Comparison of ENCODE assay signal across 14 cellular contexts in the genomic region with DNA sequence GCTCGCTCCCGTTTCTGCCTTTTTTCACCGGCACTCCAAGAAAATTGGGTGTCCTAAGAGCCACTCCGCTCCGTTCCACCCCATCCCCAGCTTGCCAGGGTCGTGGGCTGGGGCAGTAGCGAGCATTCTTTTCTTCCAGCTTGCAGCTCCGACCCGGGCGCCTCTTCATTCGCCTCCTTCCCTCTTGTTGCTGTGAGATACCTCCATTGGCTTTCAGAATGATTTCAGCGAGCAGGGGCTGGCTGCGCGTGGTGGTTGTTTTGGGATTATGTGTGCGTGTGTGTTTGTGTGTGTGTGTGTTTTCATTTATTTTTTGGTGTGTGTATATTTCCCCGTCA. TPM values are rescaled to one million over a fixed set of nuclear protein-coding genes. Genes with fewer than 3 reads are reported as not detected.
A peak's percentile ranks its signal among the peaks of the same experiment; 100 is the strongest.
DNase-seq lines count a peak whose midpoint lies in the region; FAIRE-seq and TF ChIP-seq lines count a peak whose summit lies in the region.
"Had no signal": no experiment of that assay in that cellular context is flagged by ENCODE, and none has a peak within 500 bp of the region (broad histone marks: within the 10 kb centered on the region; RNA-seq: fewer than 3 reads in every experiment).

No MANE protein-coding gene starts in this region.

- H2AK5ac ChIP-seq in H1 (ENCODE audit: low read depth, low read length), result no peak overlapping the region

- H3K18ac ChIP-seq in H1 (ENCODE audit: extremely low read depth, low read length), result no peak overlapping the region

- H3K36me3 Mint-ChIP-seq in progenitor cell of endocrine pancreas (ENCODE audit: insufficient read depth), result no peaks in the 10 kb centered on the region

- H3K56ac ChIP-seq in H1 (replicated peaks; ENCODE audit: insufficient read length, low read depth, low read length), result no peak overlapping the region

- H3K4me2 ChIP-seq in H1 (ENCODE audit: insufficient read depth in 1 of 2, low read depth in 2 of 2, low read length in 2 of 2), result no peak overlapping the region

- peak overlapping the region; percentile 78 for H3K27ac Mint-ChIP-seq in progenitor cell of endocrine pancreas

- H3K4me1 ChIP-seq in HUES6 (ENCODE audit: control insufficient read depth, insufficient read depth, low read length) (peaks cover 31% of the 10 kb centered on the region), H1 (replicated peaks in 1 of 4; ENCODE audit: control insufficient read depth in 3 of 4, insufficient read depth in 4 of 4, low read length in 3 of 4) (peaks cover 0 to 8% (median 5%) of the 10 kb centered on the region in 4 experiments; a peak in 5 of 7 replicates)

- no peak overlapping the region for H2BK20ac ChIP-seq in H1 (ENCODE audit: low read length)

- no peak for TF ChIP-seq RAD21 in H1 (IDR thresholded peaks at IDR 0.05 in 1 of 2, conservative IDR thresholded peaks at IDR 0.05 in 1 of 2; ENCODE audit: low read depth in 2 of 2, low read length in 2 of 2)

- H3K23ac ChIP-seq in H1 (ENCODE audit: insufficient read length), result no peak overlapping the region

- no peak for TF ChIP-seq POLR2A in H1 (IDR thresholded peaks at IDR 0.05; ENCODE audit: control extremely low read depth in 1 of 2, low read depth in 2 of 2, low read length in 2 of 2)

- H2BK5ac ChIP-seq in H1 (ENCODE audit: low read depth, low read length), result no peak overlapping the region

- no peak overlapping the region for H2BK12ac ChIP-seq in H1 (ENCODE audit: low read depth, low read length)

- no peak overlapping the region for H3K4me3 Mint-ChIP-seq in progenitor cell of endocrine pancreas (ENCODE audit: low read depth)

- no peaks in the 10 kb centered on the region for H3K23me2 ChIP-seq in H1 (ENCODE audit: low read depth, low read length)

- no peak overlapping the region for H3K14ac ChIP-seq in H1 (ENCODE audit: insufficient read length)

- no peak overlapping the region for H2BK120ac ChIP-seq in H1 (replicated peaks; ENCODE audit: low read depth, low read length)

- TF ChIP-seq CTCF in H1 (IDR thresholded peaks at IDR 0.05; ENCODE audit: control extremely low read depth in 1 of 3, insufficient read depth in 1 of 3, low read depth in 1 of 3, low read length in 3 of 3) (no peak), progenitor cell of endocrine pancreas (IDR thresholded peaks at IDR 0.05; ENCODE audit: unreplicated experiment) (no peak)

- H2BK15ac ChIP-seq in H1 (ENCODE audit: low read length), result no peak overlapping the region

- no peaks in the 10 kb centered on the region for H3K9me3 Mint-ChIP-seq in progenitor cell of endocrine pancreas (ENCODE audit: low read depth)
- H3K9me3 Mint-ChIP-seq: activated CD4-positive, alpha-beta T cell treated with anti-CD3 and anti-CD28 coated beads, Interleukin-2, amount 10 ng/mL, durations not matched to agents 7 days and 5 days had no signal

- TF ChIP-seq EP300 in H1 (IDR thresholded peaks at IDR 0.05; ENCODE audit: borderline replicate concordance in 1 of 2, low read depth in 2 of 2, low read length in 2 of 2), result no peak

- CTCF ChIA-PET in H1 (lab: Charles Lee; ENCODE audit: partially characterized antibody), result interaction anchor here (0.7 to 1.4 kb wide), 5 partner anchors 15 to 79 kb away, joined by 3 to 5 read pairs (median 3); no protein-coding TSS in a partner anchor

- no peak for FAIRE-seq in H1 (lab: Jason Lieb, UNC)

- H2AFZ ChIP-seq in H1 (ENCODE audit: low read length), result no peak overlapping the region

- peak overlapping the region; percentile 63 for H3K9ac ChIP-seq in HUES6 (ENCODE audit: low read length)
- H3K9ac ChIP-seq in H1 (replicated peaks in 1 of 4; ENCODE audit: extremely low read depth in 1 of 4, low read depth in 3 of 4, low read length in 3 of 4), result no peak overlapping the region

- no peaks in the 10 kb centered on the region for H3K79me1 ChIP-seq in H1 (ENCODE audit: low read depth, low read length)

- no peak overlapping the region for H4K91ac ChIP-seq in H1 (replicated peaks; ENCODE audit: insufficient read length, low read length)

- H4K8ac ChIP-seq in H1 (ENCODE audit: extremely low read depth, insufficient read depth, low read length), result no peak overlapping the region

- H3K9me3 ChIP-seq in HUES6 (ENCODE audit: control insufficient read depth, insufficient read depth, low read depth, low read length) (no peaks in the 10 kb centered on the region), H1 (ENCODE audit: insufficient read depth in 2 of 2, low read depth in 1 of 2, low read length in 1 of 2) (no peaks in the 10 kb centered on the region)
- H3K9me3 ChIP-seq: thoracic aorta had no signal

- H3K27me3 Mint-ChIP-seq in progenitor cell of endocrine pancreas, result peaks cover 94% of the 10 kb centered on the region

- 8% methylated on average over 16 of the region's 16 CpGs; no CpG with 5 or more reads in 1 of the 2 experiments for WGBS in H1 (ENCODE audit: extremely low coverage in 1 of 2, insufficient coverage in 1 of 2, insufficient read length in 1 of 2, insufficient replicate concordance in 2 of 2, low coverage in 1 of 2, low lambda C conversion rate in 2 of 2, missing lambda C conversion rate in 1 of 2), 2 experiments

- peak; percentile 55 to 56 for DNase-seq in NCI-H524 (lab: John Stamatoyannopoulos, UW)
- DNase-seq in NCI-H524 treated with DMSO at 0.1 percent for 48 hours (lab: John Stamatoyannopoulos, UW), result no peak
- no peak for DNase-seq in H1 (ENCODE audit: low read depth in 1 of 2, low spot score in 2 of 2)
- DNase-seq in progenitor cell of endocrine pancreas (ENCODE audit: low spot score, unreplicated experiment), result no peak
- DNase-seq in glomerular visceral epithelial cell (ENCODE audit: extremely low spot score), result no peak
- no peak for DNase-seq in NCI-H2029 (lab: John Stamatoyannopoulos, UW)
- DNase-seq in mesenteric fat pad (ENCODE audit: low spot score), result no peak
- DNase-seq: ACHN; activated CD4-positive, alpha-beta T cell treated with anti-CD3 and anti-CD28 coated beads, Interleukin-2, amount 10 ng/mL, durations not matched to agents 7 days and 5 days; MM.1S had no signal

- no peak overlapping the region for H3K4ac ChIP-seq in H1 (replicated peaks; ENCODE audit: insufficient read length, low read depth, low read length)

- peaks cover 1% of the 10 kb centered on the region for H3K4me1 Mint-ChIP-seq in progenitor cell of endocrine pancreas (ENCODE audit: low read depth)

- H4K20me1 ChIP-seq in H1 (replicated peaks in 1 of 2; ENCODE audit: control insufficient read depth in 1 of 2, insufficient read depth in 2 of 2, low read length in 2 of 2), result peaks cover 28 to 42% of the 10 kb centered on the region in 2 experiments

- H3K27me3 ChIP-seq in HUES6 (ENCODE audit: control insufficient read depth, insufficient read depth, low read length) (peaks cover 100% of the 10 kb centered on the region), H1 (replicated peaks in 1 of 4; ENCODE audit: control insufficient read depth in 3 of 4, extremely low read depth in 1 of 4, insufficient read depth in 3 of 4, low read length in 3 of 4) (peaks cover 98 to 100% (median 100%) of the 10 kb centered on the region in 4 experiments)

- H3K36me3 ChIP-seq in HUES6 (ENCODE audit: control insufficient read depth, insufficient read depth, low read length) (no peaks in the 10 kb centered on the region), H1 (ENCODE audit: control insufficient read depth in 2 of 4, insufficient read depth in 4 of 4, low read length in 3 of 4) (peaks cover 0 to 10% (median 0%) of the 10 kb centered on the region in 4 experiments; a peak in 1 of 8 replicates)

- POLR2A ChIA-PET in H1 (lab: Charles Lee; ENCODE audit: partially characterized antibody), result interaction anchor here (1.0 kb wide), 1 partner anchor 15 kb away, joined by 3 read pairs; no protein-coding TSS in a partner anchor

- no peak overlapping the region for H3K27ac ChIP-seq in HUES6 (ENCODE audit: low read depth, low read length)
- H3K27ac ChIP-seq in H1 (ENCODE audit: low read depth, low read length), result no peak overlapping the region
- H3K27ac ChIP-seq: thoracic aorta had no signal

- H3K79me2 ChIP-seq in H1 (ENCODE audit: control insufficient read depth in 1 of 2, insufficient read depth in 2 of 2, low read length in 2 of 2), result no peaks in the 10 kb centered on the region

- peak overlapping the region; percentile 19; the same call in 1 of the 2 replicates for H3K4me3 ChIP-seq in HUES6 (ENCODE audit: low read depth, low read length)
- H3K4me3 ChIP-seq in H1 (ENCODE audit: extremely low read depth in 1 of 4, insufficient read depth in 2 of 4, low read depth in 3 of 4, low read length in 4 of 4), result no peak overlapping the region
- H3K4me3 ChIP-seq: lung, thoracic aorta had no signal

- no peak overlapping the region for H4K5ac ChIP-seq in H1 (ENCODE audit: insufficient read length, low read depth, low read length)

RNA-seq across cellular contexts. Expression of gene HOXD3, which starts 1.2 kb away (rescaled TPM):
- not detected in 2 replicates for total RNA-seq in H1 (2021; fragmentation: NEBNext Ultra II Directional; extraction: Animal tissue kit (Norgen Biotek cat#: 25700))
- not detected in 2 replicates for polyA plus RNA-seq in H1 (2011; rRNA removed)
- not detected for polyA plus RNA-seq in H1 (2011; cell fraction: cytosol; rRNA removed)
- polyA plus RNA-seq in H1 (2011; cell fraction: nucleus; rRNA removed), result not detected
- not detected in 4 replicates for polyA plus RNA-seq in H1 (2012, experiment 1 of 2)
- polyA plus RNA-seq in H1 (2012, experiment 2 of 2), result not detected
- polyA plus RNA-seq in H1 (2013, experiment 1 of 2), result not detected
- polyA plus RNA-seq in H1 (2013, experiment 2 of 2), result not detected
- polyA minus RNA-seq in H1 (2011; rRNA and poly(A)+ RNA removed), result not detected in 2 replicates
- polyA minus RNA-seq in H1 (2011; cell fraction: cytosol; rRNA and poly(A)+ RNA removed), result not detected
- not detected for polyA minus RNA-seq in H1 (2011; cell fraction: nucleus; rRNA and poly(A)+ RNA removed)
- total RNA-seq in progenitor cell of endocrine pancreas, result not detected in 2 replicates
- 5.3 TPM for total RNA-seq in mesenteric fat pad
- total RNA-seq: activated CD4-positive, alpha-beta T cell treated with anti-CD3 and anti-CD28 coated beads, Interleukin-2, amount 10 ng/mL, durations not matched to agents 7 days and 5 days; pulmonary artery endothelial cell had no signal

RNA-seq across cellular contexts. Expression of gene HOXD4, which starts 6.9 kb away (rescaled TPM):
- total RNA-seq in H1 (2021; fragmentation: NEBNext Ultra II Directional; extraction: Animal tissue kit (Norgen Biotek cat#: 25700)), result not detected in 2 replicates
- polyA plus RNA-seq in H1 (2011; rRNA removed), result not detected in 2 replicates
- not detected for polyA plus RNA-seq in H1 (2011; cell fraction: cytosol; rRNA removed)
- polyA plus RNA-seq in H1 (2011; cell fraction: nucleus; rRNA removed), result not detected
- polyA plus RNA-seq in H1 (2012, experiment 1 of 2), result not detected in 4 replicates
- polyA plus RNA-seq in H1 (2012, experiment 2 of 2), result not detected
- polyA plus RNA-seq in H1 (2013, experiment 1 of 2), result not detected
- polyA plus RNA-seq in H1 (2013, experiment 2 of 2), result not detected
- not detected in 2 replicates for polyA minus RNA-seq in H1 (2011; rRNA and poly(A)+ RNA removed)
- polyA minus RNA-seq in H1 (2011; cell fraction: cytosol; rRNA and poly(A)+ RNA removed), result not detected
- not detected for polyA minus RNA-seq in H1 (2011; cell fraction: nucleus; rRNA and poly(A)+ RNA removed)
- not detected in 2 replicates for total RNA-seq in progenitor cell of endocrine pancreas
- 4.1 TPM for total RNA-seq in mesenteric fat pad
- total RNA-seq: activated CD4-positive, alpha-beta T cell treated with anti-CD3 and anti-CD28 coated beads, Interleukin-2, amount 10 ng/mL, durations not matched to agents 7 days and 5 days; pulmonary artery endothelial cell had no signal

RNA-seq across cellular contexts. Expression of gene HOXD8, which starts 28.8 kb away (rescaled TPM):
- total RNA-seq in H1 (2021; fragmentation: NEBNext Ultra II Directional; extraction: Animal tissue kit (Norgen Biotek cat#: 25700)), result not detected in 2 replicates
- polyA plus RNA-seq in H1 (2011; rRNA removed), result not detected in 2 replicates
- not detected for polyA plus RNA-seq in H1 (2011; cell fraction: cytosol; rRNA removed)
- not detected for polyA plus RNA-seq in H1 (2011; cell fraction: nucleus; rRNA removed)
- polyA plus RNA-seq in H1 (2012, experiment 1 of 2), result not detected in 4 replicates
- polyA plus RNA-seq in H1 (2012, experiment 2 of 2), result not detected
- not detected for polyA plus RNA-seq in H1 (2013, experiment 1 of 2)
- polyA plus RNA-seq in H1 (2013, experiment 2 of 2), result not detected
- polyA minus RNA-seq in H1 (2011; rRNA and poly(A)+ RNA removed), result not detected in 2 replicates
- not detected for polyA minus RNA-seq in H1 (2011; cell fraction: cytosol; rRNA and poly(A)+ RNA removed)
- polyA minus RNA-seq in H1 (2011; cell fraction: nucleus; rRNA and poly(A)+ RNA removed), result not detected
- total RNA-seq in progenitor cell of endocrine pancreas, result not detected in 2 replicates
- 13.3 TPM for total RNA-seq in mesenteric fat pad
- total RNA-seq: activated CD4-positive, alpha-beta T cell treated with anti-CD3 and anti-CD28 coated beads, Interleukin-2, amount 10 ng/mL, durations not matched to agents 7 days and 5 days; pulmonary artery endothelial cell had no signal

RNA-seq across cellular contexts. Expression of gene HOXD1, which starts 30.2 kb away (rescaled TPM):
- total RNA-seq in H1 (2021; fragmentation: NEBNext Ultra II Directional; extraction: Animal tissue kit (Norgen Biotek cat#: 25700)), result not detected in 2 replicates
- polyA plus RNA-seq in H1 (2011; rRNA removed), result 0.03 TPM in 1 of 2 replicates, not detected in the other
- polyA plus RNA-seq in H1 (2011; cell fraction: cytosol; rRNA removed), result not detected
- polyA plus RNA-seq in H1 (2011; cell fraction: nucleus; rRNA removed), result not detected
- polyA plus RNA-seq in H1 (2012, experiment 1 of 2), result not detected in 4 replicates
- 0.13 TPM for polyA plus RNA-seq in H1 (2012, experiment 2 of 2)
- not detected for polyA plus RNA-seq in H1 (2013, experiment 1 of 2)
- 0.02 TPM for polyA plus RNA-seq in H1 (2013, experiment 2 of 2)
- not detected in 2 replicates for polyA minus RNA-seq in H1 (2011; rRNA and poly(A)+ RNA removed)
- not detected for polyA minus RNA-seq in H1 (2011; cell fraction: cytosol; rRNA and poly(A)+ RNA removed)
- polyA minus RNA-seq in H1 (2011; cell fraction: nucleus; rRNA and poly(A)+ RNA removed), result 0.30 TPM
- total RNA-seq in progenitor cell of endocrine pancreas (0.16 TPM in 1 of 2 replicates, not detected in the other), mesenteric fat pad (1.1 TPM)
- total RNA-seq: activated CD4-positive, alpha-beta T cell treated with anti-CD3 and anti-CD28 coated beads, Interleukin-2, amount 10 ng/mL, durations not matched to agents 7 days and 5 days had no signal

RNA-seq across cellular contexts. Expression of gene HOXD9, which starts 35.8 kb away (rescaled TPM):
- total RNA-seq in H1 (2021; fragmentation: NEBNext Ultra II Directional; extraction: Animal tissue kit (Norgen Biotek cat#: 25700)), result not detected in 2 replicates
- not detected in 2 replicates for polyA plus RNA-seq in H1 (2011; rRNA removed)
- polyA plus RNA-seq in H1 (2011; cell fraction: cytosol; rRNA removed), result not detected
- not detected for polyA plus RNA-seq in H1 (2011; cell fraction: nucleus; rRNA removed)
- polyA plus RNA-seq in H1 (2012, experiment 1 of 2), result not detected in 4 replicates
- polyA plus RNA-seq in H1 (2012, experiment 2 of 2), result not detected
- polyA plus RNA-seq in H1 (2013, experiment 1 of 2), result not detected
- polyA plus RNA-seq in H1 (2013, experiment 2 of 2), result not detected
- not detected in 2 replicates for polyA minus RNA-seq in H1 (2011; rRNA and poly(A)+ RNA removed)
- not detected for polyA minus RNA-seq in H1 (2011; cell fraction: cytosol; rRNA and poly(A)+ RNA removed)
- polyA minus RNA-seq in H1 (2011; cell fraction: nucleus; rRNA and poly(A)+ RNA removed), result not detected
- total RNA-seq in progenitor cell of endocrine pancreas (not detected in 2 replicates), mesenteric fat pad (6.1 TPM)
- total RNA-seq: activated CD4-positive, alpha-beta T cell treated with anti-CD3 and anti-CD28 coated beads, Interleukin-2, amount 10 ng/mL, durations not matched to agents 7 days and 5 days; pulmonary artery endothelial cell had no signal

Comparison
In these comparisons a context has a peak if more than half of its experiments do, and no peak if none do; other contexts are left out.
1. DNase-seq: peak in NCI-H524 (2 of 2); none in NCI-H524 treated with DMSO at 0.1 percent for 48 hours (single experiment), H1 (0 of 2), progenitor cell of endocrine pancreas (single experiment), glomerular visceral epithelial cell (single experiment), NCI-H2029 (single experiment) and mesenteric fat pad (single experiment).
2. RNA of gene HOXD8, which starts 28.8 kb away (total RNA-seq): 13.3 TPM in mesenteric fat pad (single experiment); not detected in H1 and not detected in progenitor cell of endocrine pancreas; every median in the first group is over 10 times any median in the second.